ENCODE assay signal across 20 cellular contexts in the genomic region with DNA sequence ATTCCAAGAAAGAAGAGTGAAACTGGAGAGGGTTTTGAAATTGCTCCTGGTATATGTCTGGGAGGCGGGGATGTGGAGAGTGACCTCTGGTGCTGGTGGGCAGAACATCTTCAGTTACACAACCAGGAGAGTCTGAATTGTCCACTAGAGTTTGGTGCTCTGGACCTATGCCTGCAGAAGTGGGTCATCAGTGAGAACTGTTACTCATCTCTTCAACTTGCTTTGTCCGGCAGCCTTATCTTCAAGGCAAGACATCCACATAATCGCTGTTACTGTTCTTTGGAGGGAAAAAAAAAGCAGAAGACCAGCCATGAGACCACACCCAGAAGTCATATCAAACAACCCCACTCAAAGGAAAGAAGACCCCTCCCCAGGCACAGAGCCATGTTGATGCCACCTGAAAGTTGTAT. TPM values are rescaled to one million over a fixed set of nuclear protein-coding genes. Genes with fewer than 3 reads are reported as not detected.
A peak's percentile ranks its signal among the peaks of the same experiment; 100 is the strongest.
DNase-seq lines count a peak whose midpoint lies in the region; ATAC-seq and TF ChIP-seq lines count a peak whose summit lies in the region.
"Had no signal": no experiment of that assay in that cellular context is flagged by ENCODE, and none has a peak within 500 bp of the region (broad histone marks: within the 10 kb centered on the region; RNA-seq: fewer than 3 reads in every experiment).

No MANE protein-coding gene starts in this region.

- no peak overlapping the region for H3K27ac Mint-ChIP-seq in MCF 10A (ENCODE audit: low read depth, unreplicated experiment)
- H3K27ac Mint-ChIP-seq: activated naive CD4-positive, alpha-beta T cell treated with anti-CD3 and anti-CD28 coated beads, Interleukin-2, amount 50 U/mL, for 72 hours; activated T-cell treated with anti-CD3 and anti-CD28 coated beads, Interleukin-2, amount 50 U/mL, for 24 hours had no signal

- intact Hi-C loops in MCF 10A (cut with micrococcal nuclease) (loop anchor here (10.0 kb wide), 1 partner anchor 602 kb away; no protein-coding TSS in a partner anchor), breast epithelium (cut with DNase I; ENCODE audit: low total_unique reads) (no loop called here)

- no peak for TF ChIP-seq CTCF in MCF 10A (IDR thresholded peaks at IDR 0.05; ENCODE audit: unreplicated experiment)
- TF ChIP-seq CTCF in breast epithelium (IDR thresholded peaks at IDR 0.05): no peak
- TF ChIP-seq CTCF in fibroblast of the aortic adventitia (IDR thresholded peaks at IDR 0.05; ENCODE audit: insufficient read depth, low read length): no peak

- H3K27me3 ChIP-seq in breast epithelium: no peaks in the 10 kb centered on the region
- H3K27me3 ChIP-seq: SJCRH30 had no signal

- H3K4me1 Mint-ChIP-seq in MCF 10A (ENCODE audit: insufficient read depth, unreplicated experiment): peaks cover 2% of the 10 kb centered on the region

- TF ChIP-seq POLR2A in breast epithelium (IDR thresholded peaks at IDR 0.05): no peak

- H3K9ac ChIP-seq in SK-N-MC (ENCODE audit: insufficient read length): no peak overlapping the region

- no peaks in the 10 kb centered on the region for H3K4me1 ChIP-seq in breast epithelium
- H3K4me1 ChIP-seq: gastrocnemius medialis had no signal

- H3K36me3 Mint-ChIP-seq in MCF 10A (ENCODE audit: insufficient read depth, unreplicated experiment): no peaks in the 10 kb centered on the region
- H3K36me3 Mint-ChIP-seq: activated naive CD4-positive, alpha-beta T cell treated with anti-CD3 and anti-CD28 coated beads, Interleukin-2, amount 50 U/mL, for 72 hours had no signal

- H3K4me3 Mint-ChIP-seq in MCF 10A (ENCODE audit: unreplicated experiment): no peak overlapping the region
- H3K4me3 Mint-ChIP-seq: activated T-cell treated with anti-CD3 and anti-CD28 coated beads, Interleukin-2, amount 50 U/mL, for 24 hours had no signal

- H3K36me3 ChIP-seq in breast epithelium (no peaks in the 10 kb centered on the region), SK-N-MC (ENCODE audit: insufficient read depth, low read length) (no peaks in the 10 kb centered on the region)
- H3K36me3 ChIP-seq: gastrocnemius medialis, SJCRH30 had no signal

- DNase-seq in MCF 10A (ENCODE audit: unreplicated experiment) (peak; percentile 27), breast epithelium (ENCODE audit: low spot score in 2 of 2) (no peak), SK-N-MC (ENCODE audit: low read depth, low spot score) (no peak), fibroblast of the aortic adventitia (ENCODE audit: low read depth) (peak; percentile 26), skeletal muscle cell (ENCODE audit: low read depth) (peak; percentile 23), Ammon's horn (ENCODE audit: low spot score) (no peak), hypothalamus (lab: John Stamatoyannopoulos, UW) (no peak)
- DNase-seq: activated T-cell treated with anti-CD3 and anti-CD28 coated beads, Interleukin-2, amount 50 U/mL, for 24 hours; caudate nucleus; effector memory CD4-positive, alpha-beta T cell; gastrocnemius medialis; H7; NCI-H1105; nucleus accumbens; SJCRH30; small intestine; stimulated activated naive CD4-positive, alpha-beta T cell treated with Interleukin-2 at 50 U/mL for 16 hours had no signal

- no peaks in the 10 kb centered on the region for H3K9me3 Mint-ChIP-seq in MCF 10A (ENCODE audit: unreplicated experiment)
- H3K9me3 Mint-ChIP-seq: activated naive CD4-positive, alpha-beta T cell treated with anti-CD3 and anti-CD28 coated beads, Interleukin-2, amount 50 U/mL, for 72 hours; activated T-cell treated with anti-CD3 and anti-CD28 coated beads, Interleukin-2, amount 50 U/mL, for 24 hours had no signal

- no peak for ATAC-seq in HG03469 (IDR thresholded peaks at IDR 0.05; ENCODE audit: unreplicated experiment)
- ATAC-seq: activated naive CD4-positive, alpha-beta T cell treated with anti-CD3 and anti-CD28 coated beads, Interleukin-2, amount 50 U/mL, for 72 hours; gastrocnemius medialis had no signal

- no peak overlapping the region for H3K27ac ChIP-seq in breast epithelium
- peak overlapping the region; percentile 74 for H3K27ac ChIP-seq in SK-N-MC
- H3K27ac ChIP-seq: gastrocnemius medialis, SJCRH30 had no signal

- H3K9me3 ChIP-seq in breast epithelium (no peaks in the 10 kb centered on the region), SK-N-MC (ENCODE audit: low read depth, low read length) (no peaks in the 10 kb centered on the region)
- H3K9me3 ChIP-seq: gastrocnemius medialis, SJCRH30 had no signal

- no TSS peak for BruUV-seq in MCF 10A (replicated peaks; lab: Mats Ljungman, UMichigan)

- POLR2A ChIA-PET in MCF 10A (lab: Yijun Ruan, JAX): no interaction called here

- CTCF ChIA-PET in MCF 10A (lab: Yijun Ruan, JAX): interaction anchor here (1.2 to 2.4 kb wide), 2 partner anchors 11 to 341 kb away, joined by 4 to 8 read pairs; no protein-coding TSS in a partner anchor

- H3K27me3 Mint-ChIP-seq in MCF 10A (ENCODE audit: insufficient read depth, unreplicated experiment): peaks cover 40% of the 10 kb centered on the region

- no peak overlapping the region for H3K4me3 ChIP-seq in breast epithelium
- H3K4me3 ChIP-seq in SK-N-MC: no peak overlapping the region
- H3K4me3 ChIP-seq in fibroblast of the aortic adventitia (ENCODE audit: low read depth, low read length): no peak overlapping the region
- H3K4me3 ChIP-seq in skeletal muscle cell (ENCODE audit: low read depth, low read length): no peak overlapping the region
- H3K4me3 ChIP-seq: gastrocnemius medialis, SJCRH30 had no signal

RNA-seq across cellular contexts. Expression of gene SH2D1B, which starts 14.9 kb away (rescaled TPM):
- total RNA-seq in MCF 10A (2022) (not detected in 2 replicates), breast epithelium (under 1 TPM in 1 of 3 donors, not detected in 2; 0.33 TPM), fibroblast of the aortic adventitia (ENCODE audit: low replicate concordance) (under 0.01 TPM in 1 of 2 replicates, not detected in the other)
- total RNA-seq: H7, SJCRH30 had no signal

RNA-seq across cellular contexts. Expression of gene C1orf226, which starts 15.5 kb away (rescaled TPM):
- total RNA-seq in MCF 10A (2022) (3.1 and 3.3 TPM in 2 replicates), breast epithelium (10 to 100 TPM in 2 of 3 donors, 1 to 10 TPM in 1; 4.2 to 21.1 (median 13.8) TPM), fibroblast of the aortic adventitia (ENCODE audit: low replicate concordance) (0.09 TPM in 1 of 2 replicates, not detected in the other)

RNA-seq across cellular contexts. Expression of gene SPATA46, which starts 20.4 kb away (rescaled TPM):
- total RNA-seq in MCF 10A (2022): not detected in 2 replicates
- not detected for total RNA-seq in breast epithelium
- total RNA-seq in fibroblast of the aortic adventitia (ENCODE audit: low replicate concordance): not detected in 2 replicates
- total RNA-seq: activated naive CD4-positive, alpha-beta T cell treated with anti-CD3 and anti-CD28 coated beads, Interleukin-2, amount 50 U/mL, for 72 hours; H7; SJCRH30; urinary bladder had no signal

Comparison
In these comparisons a context has a peak if more than half of its experiments do, and no peak if none do; other contexts are left out.
1. DNase-seq: peak in MCF 10A (single experiment), fibroblast of the aortic adventitia (single experiment) and skeletal muscle cell (single experiment); none in breast epithelium (0 of 2), SK-N-MC (single experiment), Ammon's horn (single experiment) and hypothalamus (0 of 51).